In genomic region chr20:37925265-37926165, GRCh38 we compare ENCODE assay signal across 23 cellular contexts. TPM values are rescaled to one million over a fixed set of nuclear protein-coding genes. Genes with fewer than 3 reads are reported as not detected.
A peak's percentile ranks its signal among the peaks of the same experiment; 100 is the strongest.
DNase-seq lines count a peak whose midpoint lies in the region; ATAC-seq, FAIRE-seq and TF ChIP-seq lines count a peak whose summit lies in the region.
"Had no signal": no experiment of that assay in that cellular context is flagged by ENCODE, and none has a peak within 500 bp of the region (broad histone marks: within the 10 kb centered on the region; RNA-seq: fewer than 3 reads in every experiment).

No MANE protein-coding gene starts in this region.

- TF ChIP-seq RAD21 in A549 (conservative IDR thresholded peaks at IDR 0.05 in 1 of 2, IDR thresholded peaks at IDR 0.05 in 1 of 2): no peak

- H3K4me1 ChIP-seq in A549 (no peaks in the 10 kb centered on the region), NT2/D1 (ENCODE audit: insufficient read depth, insufficient read length) (peaks cover 16% of the 10 kb centered on the region), right lobe of liver (peaks cover 0 to 8% (median 2%) of the 10 kb centered on the region in 4 donors), SJCRH30 (no peaks in the 10 kb centered on the region)
- H3K4me1 ChIP-seq: BLaER1 had no signal

- WGBS in A549 (ENCODE audit: missing lambda C conversion rate): 80% methylated on average over 13 of the region's 19 CpGs
- WGBS in right lobe of liver (ENCODE audit: insufficient coverage, low coverage, low lambda C conversion rate, missing lambda C conversion rate): 88% methylated on average over 5 of the region's 19 CpGs

- H3K36me3 Mint-ChIP-seq in endothelial cell (ENCODE audit: low read depth, unreplicated experiment): no peaks in the 10 kb centered on the region
- H3K36me3 Mint-ChIP-seq: CD4-positive, alpha-beta memory T cell had no signal

- CTCF ChIA-PET in A549 (lab: Yijun Ruan, JAX): interaction anchor here (1.0 to 2.0 kb wide), 3 partner anchors 11 to 361 kb away, joined by 3 to 8 read pairs (median 3); no protein-coding TSS in a partner anchor

- TF ChIP-seq EP300 in A549 (IDR thresholded peaks at IDR 0.05): no peak

- H3K9me3 Mint-ChIP-seq in endothelial cell (ENCODE audit: unreplicated experiment): no peaks in the 10 kb centered on the region
- H3K9me3 Mint-ChIP-seq: CD4-positive, alpha-beta memory T cell had no signal

- no peak for TF ChIP-seq CTCF in A549 (IDR thresholded peaks at IDR 0.05)
- TF ChIP-seq CTCF in endothelial cell (IDR thresholded peaks at IDR 0.05; ENCODE audit: unreplicated experiment): no peak
- no peak for TF ChIP-seq CTCF in right lobe of liver (IDR thresholded peaks at IDR 0.05)

- peaks cover 10% of the 10 kb centered on the region for H3K27me3 Mint-ChIP-seq in endothelial cell (ENCODE audit: unreplicated experiment)

- no peak for DNase-seq in A549 (ENCODE audit: low read depth in 1 of 2, low spot score in 1 of 2)
- DNase-seq in NT2/D1 (ENCODE audit: low read depth, low spot score): no peak
- no peak for DNase-seq in endothelial cell (ENCODE audit: low spot score)
- DNase-seq in right lobe of liver: peak in 2 of 3 donors; percentile 70
- no peak for DNase-seq in SJCRH30
- no peak for DNase-seq in germinal center (ENCODE audit: low spot score)
- DNase-seq: CD4-positive, alpha-beta memory T cell; DMS153; GF-D8; GM23248; NCI-H1105; NCI-H1694 treated with DMSO at 0.1 percent for 48 hours; NCI-H2107; NCI-H510A; NCI-H748 treated with DMSO at 0.1 percent for 48 hours; NK-92 treated with Interleukin-12 subunit alpha and Interleukin-12 subunit beta, amount 100 ng/mL, for 24 hours; Right ventricle myocardium superior had no signal

- H3K36me3 ChIP-seq in NT2/D1 (ENCODE audit: insufficient read depth, insufficient read length, low read length): no peaks in the 10 kb centered on the region
- no peaks in the 10 kb centered on the region for H3K36me3 ChIP-seq in right lobe of liver
- no peaks in the 10 kb centered on the region for H3K36me3 ChIP-seq in SJCRH30
- H3K36me3 ChIP-seq: BLaER1 had no signal

- intact Hi-C loops in right lobe of liver (cut with DNase I): no loop called here

- ATAC-seq in A549 (no peak), right lobe of liver (peak; percentile 80 to 96 (median 86)), HG03175 (IDR thresholded peaks at IDR 0.05; ENCODE audit: unreplicated experiment) (no peak), HG03095 (IDR thresholded peaks at IDR 0.05; ENCODE audit: unreplicated experiment) (no peak)

- H3K27ac ChIP-seq in A549 (no peak overlapping the region), right lobe of liver (no peak overlapping the region), SJCRH30 (no peak overlapping the region)
- H3K27ac ChIP-seq: BLaER1, GM23248, SK-N-MC had no signal

- POLR2A ChIA-PET in A549 (lab: Yijun Ruan, JAX): no interaction called here

- H3K27me3 ChIP-seq in NT2/D1 (ENCODE audit: insufficient read depth, insufficient read length) (no peaks in the 10 kb centered on the region), right lobe of liver (no peaks in the 10 kb centered on the region), SJCRH30 (peaks cover 23% of the 10 kb centered on the region)
- H3K27me3 ChIP-seq: BLaER1 had no signal

- H3K9me3 ChIP-seq in A549: no peaks in the 10 kb centered on the region
- no peaks in the 10 kb centered on the region for H3K9me3 ChIP-seq in NT2/D1 (ENCODE audit: insufficient read depth, low read length)
- H3K9me3 ChIP-seq in right lobe of liver: no peaks in the 10 kb centered on the region
- no peaks in the 10 kb centered on the region for H3K9me3 ChIP-seq in SJCRH30 (replicated peaks)
- H3K9me3 ChIP-seq: BLaER1 had no signal

- no peak for FAIRE-seq in A549 (lab: Jason Lieb, UNC)
- FAIRE-seq: GM19239, RCC 7860 had no signal

- H3K9ac ChIP-seq in NT2/D1 (ENCODE audit: insufficient read length, low read depth): peak overlapping the region; percentile 42
- H3K9ac ChIP-seq: BLaER1, GM23248 had no signal

- no peak overlapping the region for H3K4me3 ChIP-seq in A549
- no peak overlapping the region for H3K4me3 ChIP-seq in NT2/D1 (ENCODE audit: insufficient read length, low read depth)
- no peak overlapping the region for H3K4me3 ChIP-seq in right lobe of liver
- no peak overlapping the region for H3K4me3 ChIP-seq in SJCRH30
- H3K4me3 ChIP-seq: BLaER1, GM23248, SK-N-MC had no signal

- peak overlapping the region; percentile 39 for H3K27ac Mint-ChIP-seq in endothelial cell (ENCODE audit: unreplicated experiment)
- H3K27ac Mint-ChIP-seq: CD4-positive, alpha-beta memory T cell had no signal

- H3K4me2 ChIP-seq in A549: no peak overlapping the region
- H3K4me2 ChIP-seq: BLaER1 had no signal

- peaks cover 9% of the 10 kb centered on the region for H3K4me1 Mint-ChIP-seq in endothelial cell (ENCODE audit: unreplicated experiment)

- TF ChIP-seq POLR2A in A549 (IDR thresholded peaks at IDR 0.05; ENCODE audit: low read length): no peak
- no peak for TF ChIP-seq POLR2A in right lobe of liver (IDR thresholded peaks at IDR 0.05)

- no peak overlapping the region for H3K4me3 Mint-ChIP-seq in endothelial cell (ENCODE audit: unreplicated experiment)
- H3K4me3 Mint-ChIP-seq: CD4-positive, alpha-beta memory T cell had no signal

TF ChIP-seq in A549, 52 proteins besides CTCF, POLR2A, EP300 and RAD21:
- TF ChIP-seq HES2 (IDR thresholded peaks at IDR 0.05) (no peak), ZFP36 (IDR thresholded peaks at IDR 0.05; ENCODE audit: borderline replicate concordance, partially characterized antibody) (peak; percentile 63)

RNA-seq across cellular contexts. Expression of gene VSTM2L, which starts 22.6 kb away (rescaled TPM):
- polyA plus RNA-seq in A549 (2011; rRNA removed) (1.9 and 2.0 TPM in 2 replicates), A549 (2017; fragmentation: RNase III; extraction: RNeasy Plus Mini Kit Qiagen cat#74134 plus additional on column Dnase treatment) (3.7 to 7.4 TPM (median 5.8 TPM) in 3 replicates)
- 2.6 and 3.7 TPM in 2 replicates for polyA plus RNA-seq in A549 (2012; cell fraction: cytosol; rRNA removed)
- polyA plus RNA-seq in A549 (2012; cell fraction: nucleus; rRNA removed): 4.1 and 5.2 TPM in 2 replicates
- polyA minus RNA-seq in A549 (2011; rRNA and poly(A)+ RNA removed): 0.92 and 1.3 TPM in 2 replicates
- total RNA-seq in endothelial cell (ENCODE audit: unreplicated experiment) (1.6 TPM), right lobe of liver (10 to 100 TPM in 1 of 6 experiments, 1 to 10 TPM in 3, under 1 TPM in 2; 0.56 to 10.7 (median 1.8) TPM)
- 0.18 and 0.22 TPM in 2 replicates for total RNA-seq in SJCRH30 (2014; rRNA removed; shearing (Covaris generic))
- total RNA-seq: CD4-positive, alpha-beta memory T cell had no signal
- polyA plus RNA-seq: CD4-positive, alpha-beta memory T cell had no signal

Comparison
In these comparisons a context has a peak if more than half of its experiments do, and no peak if none do; other contexts are left out.
1. ATAC-seq: peak in right lobe of liver (4 of 4); none in A549 (0 of 2), HG03175 (single experiment) and HG03095 (single experiment).
2. DNase-seq: peak in right lobe of liver (2 of 3); none in A549 (0 of 2), NT2/D1 (single experiment), endothelial cell (single experiment), SJCRH30 (0 of 2) and germinal center (single experiment).